In genomic region chr12:86331457-86331856, GRCh38 we compare ENCODE assay signal across 25 cellular contexts.
"Had no signal": no experiment of that assay in that cellular context is flagged by ENCODE, and none has a peak within 500 bp of the region (broad histone marks: within the 10 kb centered on the region; RNA-seq: fewer than 3 reads in every experiment).

No MANE protein-coding gene starts in this region.

- H3K9me3 Mint-ChIP-seq: T-helper 2 cell treated with Interferon-gamma antibody and Interleukin-4, amounts not matched to agents 5 μg/mL and 100 μg/mL, for 36 hours had no signal

- H3K9me3 ChIP-seq: esophagus squamous epithelium, heart right ventricle, left ventricle myocardium inferior, spleen, tibial nerve had no signal

- H3K36me3 Mint-ChIP-seq: activated naive CD8-positive, alpha-beta T cell; naive B cell had no signal

- H3K27ac Mint-ChIP-seq: activated CD4-positive, alpha-beta T cell treated with anti-CD3 and anti-CD28 coated beads for 36 hours; activated naive CD8-positive, alpha-beta T cell; activated T-cell treated with anti-CD3 and anti-CD28 coated beads, Interleukin-2, amount 50 U/mL, for 72 hours; naive B cell; T-helper 2 cell treated with Interferon-gamma antibody and Interleukin-4, amounts not matched to agents 5 μg/mL and 100 μg/mL, for 36 hours had no signal

- DNase-seq: activated CD4-positive, alpha-beta T cell treated with anti-CD3 and anti-CD28 coated beads for 36 hours; activated CD4-positive, alpha-beta T cell treated with anti-CD3 and anti-CD28 coated beads, Interleukin-2, amount 50 U/mL, for 4 hours; activated CD4-positive, CD25-positive, alpha-beta regulatory T cell; activated naive CD4-positive, alpha-beta T cell; activated T-cell treated with anti-CD3 and anti-CD28 coated beads for 4 hours; activated T-cell treated with anti-CD3 and anti-CD28 coated beads, Interleukin-2, amount 50 U/mL, for 72 hours; anterior cingulate cortex; effector CD4-positive, alpha-beta T cell; esophagus squamous epithelium; heart right ventricle; left ventricle myocardium inferior; naive B cell; right cardiac atrium; spleen; stimulated activated CD4-positive, alpha-beta T cell treated with anti-CD3 and anti-CD28 coated beads, Interleukin-2, amount 100 ng/mL, for 48 hours; stimulated activated naive CD4-positive, alpha-beta T cell treated with Interleukin-2 at 50 U/mL for 16 hours; T-helper 1 cell had no signal

- H3K27me3 ChIP-seq: esophagus squamous epithelium, heart right ventricle, spleen, tibial nerve had no signal

- H3K27me3 Mint-ChIP-seq: activated CD4-positive, alpha-beta T cell treated with anti-CD3 and anti-CD28 coated beads for 36 hours; activated naive CD8-positive, alpha-beta T cell; naive B cell had no signal

- H3K4me1 Mint-ChIP-seq: activated CD4-positive, alpha-beta T cell treated with anti-CD3 and anti-CD28 coated beads for 36 hours; naive B cell had no signal

- H3K36me3 ChIP-seq: esophagus squamous epithelium, heart right ventricle, left ventricle myocardium inferior, spleen, tibial nerve had no signal

- H3K27ac ChIP-seq: epithelial cell of prostate, esophagus squamous epithelium, heart right ventricle, left ventricle myocardium inferior, spleen, tibial nerve had no signal

- FAIRE-seq: bronchial epithelial cell, colon, endometrium had no signal

- H3K4me1 ChIP-seq: esophagus squamous epithelium, heart right ventricle, left ventricle myocardium inferior, spleen had no signal

- H3K4me3 ChIP-seq: esophagus squamous epithelium, heart right ventricle, left ventricle myocardium inferior, lung, spleen, tibial nerve had no signal

- H3K4me3 Mint-ChIP-seq: activated CD4-positive, alpha-beta T cell treated with anti-CD3 and anti-CD28 coated beads for 36 hours; activated naive CD8-positive, alpha-beta T cell; activated T-cell treated with anti-CD3 and anti-CD28 coated beads, Interleukin-2, amount 50 U/mL, for 72 hours; naive B cell; T-helper 2 cell treated with Interferon-gamma antibody and Interleukin-4, amounts not matched to agents 5 μg/mL and 100 μg/mL, for 36 hours had no signal
